In genomic region chr4:185204238-185204910, GRCh38 we compare ENCODE assay signal across 8 cellular contexts. TPM values are rescaled to one million over a fixed set of nuclear protein-coding genes. Genes with fewer than 3 reads are reported as not detected.
DNase-seq lines count a peak whose midpoint lies in the region; ATAC-seq and TF ChIP-seq lines count a peak whose summit lies in the region.

No MANE protein-coding gene starts in this region.

- intact Hi-C loops in gastrocnemius medialis (cut with DNase I; ENCODE audit: low total_unique reads) = loop anchor here (2.0 to 10.0 kb wide), 5 partner anchors 62 to 557 kb away; partner anchors contain the start of genes CASP3, CCDC110, PRIMPOL and SLC25A4

- H3K4me2 ChIP-seq in SU-DHL-6 (ENCODE audit: low read depth, low read length, poor library complexity, severe bottlenecking) = peak overlapping the region; percentile 99

- ATAC-seq in GM21390 (IDR thresholded peaks at IDR 0.05; ENCODE audit: unreplicated experiment) (peak; percentile 3), gastrocnemius medialis (no peak)

- H3F3A ChIP-seq in SU-DHL-6 (ENCODE audit: insufficient read depth) = peaks cover 26% of the 10 kb centered on the region

- H3K27ac ChIP-seq in SU-DHL-6 (ENCODE audit: low read depth, low read length) (peak overlapping the region; percentile 77), gastrocnemius medialis (peak overlapping the region; percentile 85 to 99 (median 97))

- H3K9me2 ChIP-seq in SU-DHL-6 (replicated peaks; ENCODE audit: insufficient read depth, low read length) = no peaks in the 10 kb centered on the region

- peak overlapping the region; percentile 81 for H3K9ac ChIP-seq in SU-DHL-6 (ENCODE audit: low read length)

- H2AFZ ChIP-seq in SU-DHL-6 (ENCODE audit: low read depth, low read length, severe bottlenecking) = peak overlapping the region; percentile 72

- TF ChIP-seq POLR2A in gastrocnemius medialis (IDR thresholded peaks at IDR 0.05) = no peak

- no peak for TF ChIP-seq CTCF in SU-DHL-6 (IDR thresholded peaks at IDR 0.05; ENCODE audit: insufficient read depth, low read length, poor library complexity, severe bottlenecking)
- no peak for TF ChIP-seq CTCF in fibroblast of villous mesenchyme (IDR thresholded peaks at IDR 0.05; ENCODE audit: insufficient read depth, low read depth, low read length)
- peak in 1 of 5 experiments; percentile 1 for TF ChIP-seq CTCF in gastrocnemius medialis (IDR thresholded peaks at IDR 0.05 in 4 of 5, conservative IDR thresholded peaks at IDR 0.05 in 1 of 5)

- H3K4me3 ChIP-seq in SU-DHL-6 (ENCODE audit: insufficient read depth, low read length, poor library complexity, severe bottlenecking) (peak overlapping the region; percentile 67), fibroblast of villous mesenchyme (ENCODE audit: low read depth, low read length) (peak overlapping the region; percentile 64), gastrocnemius medialis (peak overlapping the region; percentile 52 to 83 (median 64))

- H3K27me3 ChIP-seq in SU-DHL-6 (ENCODE audit: low read length) (no peaks in the 10 kb centered on the region), gastrocnemius medialis (no peaks in the 10 kb centered on the region)

- in situ Hi-C loops in gastrocnemius medialis (cut with MboI; ENCODE audit: low sequenced_read_pairs in 4 of 4) = loop anchor here in 3 of 4 donors (10.0 to 25.0 kb wide), 3 partner anchors 183 to 408 kb away; partner anchors contain the start of genes ANKRD37 (in 3 of the 3) and LRP2BP (in 3 of the 3)

- H3K4me1 ChIP-seq in gastrocnemius medialis = peaks cover 13 to 25% of the 10 kb centered on the region in 2 donors

- peaks cover 46% of the 10 kb centered on the region for H3K79me2 ChIP-seq in SU-DHL-6 (ENCODE audit: insufficient read depth, low read length)

- no peaks in the 10 kb centered on the region for H3K9me3 ChIP-seq in SU-DHL-6 (ENCODE audit: insufficient read depth, low read length)
- no peaks in the 10 kb centered on the region for H3K9me3 ChIP-seq in gastrocnemius medialis

- DNase-seq in Ammon's horn (ENCODE audit: low spot score) (peak; percentile 21), fibroblast of villous mesenchyme (ENCODE audit: low read depth) (no peak), gastrocnemius medialis (no peak), middle frontal gyrus (ENCODE audit: extremely low spot score, low spot score) (no peak), MV-4-11 (lab: John Stamatoyannopoulos, UW) (no peak)
- no peak for DNase-seq in effector CD8-positive, alpha-beta T cell (lab: John Stamatoyannopoulos, UW)

- H3K36me3 ChIP-seq in SU-DHL-6 (ENCODE audit: low read length) (no peaks in the 10 kb centered on the region), gastrocnemius medialis (no peaks in the 10 kb centered on the region)

- H4K20me1 ChIP-seq in SU-DHL-6 (ENCODE audit: low read depth, low read length) = no peaks in the 10 kb centered on the region

RNA-seq across cellular contexts. Expression of gene CFAP97, which starts 0.6 kb away (rescaled TPM):
- 39.0 and 56.1 TPM in 2 replicates for total RNA-seq in fibroblast of villous mesenchyme
- total RNA-seq in gastrocnemius medialis = 10 to 100 TPM in 2 of 4 donors, 1 to 10 TPM in 2; 6.5 to 14.1 (median 10.8) TPM

RNA-seq across cellular contexts. Expression of gene SNX25, which starts 5.0 kb away (rescaled TPM):
- total RNA-seq in fibroblast of villous mesenchyme (29.6 and 47.1 TPM in 2 replicates), gastrocnemius medialis (10 to 100 TPM; 11.3 to 17.3 (median 13.4) TPM)
